Comparison of ENCODE assay signal across 39 cellular contexts in the genomic region with DNA sequence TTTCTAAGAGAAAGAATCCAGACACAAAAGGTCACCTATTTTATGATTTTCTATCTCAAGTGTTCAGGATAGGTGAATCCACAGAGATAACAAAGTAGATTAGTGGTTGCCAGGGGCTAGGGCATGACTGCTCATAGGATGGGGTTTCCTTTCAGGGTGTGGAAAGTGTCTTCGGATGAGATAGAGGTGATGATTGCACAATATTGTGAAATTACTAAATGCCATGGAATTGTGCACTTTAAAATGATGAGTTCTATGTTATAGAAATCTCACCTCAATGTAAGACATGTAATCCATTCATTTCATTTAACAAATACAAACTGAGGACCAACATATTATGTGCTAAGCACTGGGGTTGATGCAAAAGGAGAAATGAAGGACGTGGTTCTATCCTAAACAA.
"Had no signal": no experiment of that assay in that cellular context is flagged by ENCODE, and none has a peak within 500 bp of the region (broad histone marks: within the 10 kb centered on the region; RNA-seq: fewer than 3 reads in every experiment).

No MANE protein-coding gene starts in this region.

- H3K4me1 Mint-ChIP-seq: activated naive CD4-positive, alpha-beta T cell treated with anti-CD3 and anti-CD28 coated beads, Interleukin-2, amount 10 ng/mL, durations not matched to agents 7 days and 5 days; activated naive CD4-positive, alpha-beta T cell treated with anti-CD3 and anti-CD28 coated beads, Interleukin-2, amount 50 U/mL, for 24 hours; activated naive CD8-positive, alpha-beta T cell treated with anti-CD3 and anti-CD28 coated beads for 36 hours; activated naive CD8-positive, alpha-beta T cell treated with anti-CD3 and anti-CD28 coated beads, Interleukin-2, amount 10 ng/mL, durations not matched to agents 7 days and 5 days; activated naive CD8-positive, alpha-beta T cell treated with anti-CD3 and anti-CD28 coated beads, Interleukin-2, amount 50 U/mL, for 24 hours; activated T-helper 17 cell treated with anti-CD3 and anti-CD28 coated beads, Interleukin-2, amount 50 U/mL, for 72 hours; brain; central memory CD8-positive, alpha-beta T cell had no signal

- H3K4me1 ChIP-seq: adrenal gland, ascending aorta, body of pancreas, breast epithelium had no signal

- H3K27me3 ChIP-seq: adrenal gland, ascending aorta, body of pancreas, brain microvascular endothelial cell, breast epithelium, cardiac muscle cell had no signal

- H3K36me3 ChIP-seq: adrenal gland, ascending aorta, brain microvascular endothelial cell, breast epithelium, cardiac muscle cell had no signal

- FAIRE-seq: astrocyte, bronchial epithelial cell, colon had no signal

- H3K36me3 Mint-ChIP-seq: activated naive CD4-positive, alpha-beta T cell treated with anti-CD3 and anti-CD28 coated beads, Interleukin-2, amount 10 ng/mL, durations not matched to agents 7 days and 5 days; activated naive CD4-positive, alpha-beta T cell treated with anti-CD3 and anti-CD28 coated beads, Interleukin-2, amount 50 U/mL, for 24 hours; activated naive CD8-positive, alpha-beta T cell; activated naive CD8-positive, alpha-beta T cell treated with anti-CD3 and anti-CD28 coated beads for 36 hours; activated naive CD8-positive, alpha-beta T cell treated with anti-CD3 and anti-CD28 coated beads, Interleukin-2, amount 10 ng/mL, durations not matched to agents 7 days and 5 days; brain had no signal

- ATAC-seq: activated naive CD4-positive, alpha-beta T cell treated with anti-CD3 and anti-CD28 coated beads, Interleukin-2, amount 50 U/mL, for 72 hours; activated naive CD8-positive, alpha-beta T cell treated with anti-CD3 and anti-CD28 coated beads, Interleukin-2, amount 50 U/mL, for 24 hours; activated T-cell treated with anti-CD3 and anti-CD28 coated beads, Interleukin-2, amount 50 U/mL, for 4 hours; activated T-cell treated with anti-CD3 and anti-CD28 coated beads, Interleukin-2, amount 50 U/mL, for 72 hours; activated T-helper 17 cell treated with anti-CD3 and anti-CD28 coated beads, Interleukin-2, amount 50 U/mL, for 72 hours; body of pancreas had no signal

- H3K4me3 Mint-ChIP-seq: activated naive CD4-positive, alpha-beta T cell treated with anti-CD3 and anti-CD28 coated beads for 36 hours; activated naive CD4-positive, alpha-beta T cell treated with anti-CD3 and anti-CD28 coated beads, Interleukin-2, amount 10 ng/mL, durations not matched to agents 7 days and 5 days; activated naive CD4-positive, alpha-beta T cell treated with anti-CD3 and anti-CD28 coated beads, Interleukin-2, amount 50 U/mL, for 24 hours; activated naive CD8-positive, alpha-beta T cell; activated naive CD8-positive, alpha-beta T cell treated with anti-CD3 and anti-CD28 coated beads for 36 hours; activated naive CD8-positive, alpha-beta T cell treated with anti-CD3 and anti-CD28 coated beads, Interleukin-2, amount 10 ng/mL, durations not matched to agents 7 days and 5 days; activated naive CD8-positive, alpha-beta T cell treated with anti-CD3 and anti-CD28 coated beads, Interleukin-2, amount 50 U/mL, for 24 hours; activated T-cell treated with anti-CD3 and anti-CD28 coated beads, Interleukin-2, amount 50 U/mL, for 4 hours; activated T-cell treated with anti-CD3 and anti-CD28 coated beads, Interleukin-2, amount 50 U/mL, for 72 hours; activated T-helper 1 cell treated with anti-CD3 and anti-CD28 coated beads, Interleukin-12 subunit alpha, Interleukin-12 subunit beta, Interleukin-2, Interleukin-4 antibody, amounts not matched to agents 30 ng/mL and 10 ng/mL and 1 ng/mL, durations not matched to agents 14 hours and 24 hours and 36 hours; activated T-helper 17 cell treated with anti-CD3 and anti-CD28 coated beads, Interleukin-2, amount 50 U/mL, for 72 hours; brain; central memory CD8-positive, alpha-beta T cell had no signal

- H3K4me3 ChIP-seq: adrenal gland, ascending aorta, body of pancreas, breast epithelium, cardiac muscle cell had no signal

- H3K27ac ChIP-seq: adrenal gland, ascending aorta, body of pancreas, brain microvascular endothelial cell, breast epithelium, cardiac muscle cell had no signal

- H3K27me3 Mint-ChIP-seq: activated naive CD4-positive, alpha-beta T cell treated with anti-CD3 and anti-CD28 coated beads, Interleukin-2, amount 10 ng/mL, durations not matched to agents 7 days and 5 days; activated naive CD4-positive, alpha-beta T cell treated with anti-CD3 and anti-CD28 coated beads, Interleukin-2, amount 50 U/mL, for 24 hours; activated naive CD8-positive, alpha-beta T cell; activated naive CD8-positive, alpha-beta T cell treated with anti-CD3 and anti-CD28 coated beads for 36 hours; activated naive CD8-positive, alpha-beta T cell treated with anti-CD3 and anti-CD28 coated beads, Interleukin-2, amount 10 ng/mL, durations not matched to agents 7 days and 5 days; activated naive CD8-positive, alpha-beta T cell treated with anti-CD3 and anti-CD28 coated beads, Interleukin-2, amount 50 U/mL, for 24 hours; activated T-helper 17 cell treated with anti-CD3 and anti-CD28 coated beads, Interleukin-2, amount 50 U/mL, for 72 hours; central memory CD8-positive, alpha-beta T cell had no signal

- H3K27ac Mint-ChIP-seq: activated naive CD4-positive, alpha-beta T cell treated with anti-CD3 and anti-CD28 coated beads for 36 hours; activated naive CD4-positive, alpha-beta T cell treated with anti-CD3 and anti-CD28 coated beads, Interleukin-2, amount 10 ng/mL, durations not matched to agents 7 days and 5 days; activated naive CD4-positive, alpha-beta T cell treated with anti-CD3 and anti-CD28 coated beads, Interleukin-2, amount 50 U/mL, for 24 hours; activated naive CD4-positive, alpha-beta T cell treated with anti-CD3 and anti-CD28 coated beads, Interleukin-2, amount 50 U/mL, for 72 hours; activated naive CD8-positive, alpha-beta T cell; activated naive CD8-positive, alpha-beta T cell treated with anti-CD3 and anti-CD28 coated beads for 36 hours; activated naive CD8-positive, alpha-beta T cell treated with anti-CD3 and anti-CD28 coated beads, Interleukin-2, amount 10 ng/mL, durations not matched to agents 7 days and 5 days; activated naive CD8-positive, alpha-beta T cell treated with anti-CD3 and anti-CD28 coated beads, Interleukin-2, amount 50 U/mL, for 24 hours; activated T-cell treated with anti-CD3 and anti-CD28 coated beads, Interleukin-2, amount 50 U/mL, for 72 hours; activated T-helper 1 cell treated with anti-CD3 and anti-CD28 coated beads, Interleukin-12 subunit alpha, Interleukin-12 subunit beta, Interleukin-2, Interleukin-4 antibody, amounts not matched to agents 30 ng/mL and 10 ng/mL and 1 ng/mL, durations not matched to agents 14 hours and 24 hours and 36 hours; activated T-helper 17 cell treated with anti-CD3 and anti-CD28 coated beads, Interleukin-2, amount 50 U/mL, for 72 hours; activated T-helper 2 cell treated with anti-CD3 and anti-CD28 coated beads, Interferon-gamma antibody, Interleukin-2, Interleukin-4, amounts not matched to agents 10 μg/mL and 5 μg/mL and 100 μg/mL, durations not matched to agents 14 hours and 24 hours and 36 hours; brain had no signal

- DNase-seq: activated effector memory CD4-positive, alpha-beta T cell treated with anti-CD3 and anti-CD28 coated beads, Interleukin-2, amount 50 U/mL, for 16 hours; activated effector memory CD4-positive, alpha-beta T cell treated with Interleukin-2 at 50 U/mL for 16 hours; activated gamma-delta T cell; activated gamma-delta T cell treated with Interleukin-2 at 50 U/mL for 16 hours; activated naive CD4-positive, alpha-beta T cell; activated naive CD4-positive, alpha-beta T cell treated with anti-CD3 and anti-CD28 coated beads for 36 hours; activated naive CD4-positive, alpha-beta T cell treated with anti-CD3 and anti-CD28 coated beads, Interleukin-2, amount 10 ng/mL, durations not matched to agents 7 days and 5 days; activated naive CD4-positive, alpha-beta T cell treated with anti-CD3 and anti-CD28 coated beads, Interleukin-2, amount 50 U/mL, for 16 hours; activated naive CD4-positive, alpha-beta T cell treated with Interleukin-2 at 50 U/mL for 16 hours; activated naive CD8-positive, alpha-beta T cell treated with anti-CD3 and anti-CD28 coated beads for 36 hours; activated naive CD8-positive, alpha-beta T cell treated with anti-CD3 and anti-CD28 coated beads, Interleukin-2, amount 10 ng/mL, durations not matched to agents 7 days and 5 days; activated naive CD8-positive, alpha-beta T cell treated with anti-CD3 and anti-CD28 coated beads, Interleukin-2, amount 50 U/mL, for 24 hours; activated T-cell treated with anti-CD3 and anti-CD28 coated beads, Interleukin-2, amount 50 U/mL, for 4 hours; activated T-cell treated with anti-CD3 and anti-CD28 coated beads, Interleukin-2, amount 50 U/mL, for 48 hours; activated T-cell treated with anti-CD3 and anti-CD28 coated beads, Interleukin-2, amount 50 U/mL, for 72 hours; adrenal gland; amniotic stem cell; amygdala; anterior cingulate cortex; aorta; body of pancreas; brain microvascular endothelial cell; caudate nucleus; central memory CD4-positive, alpha-beta T cell; cerebellar nuclear complex had no signal
